In the genomic region with DNA sequence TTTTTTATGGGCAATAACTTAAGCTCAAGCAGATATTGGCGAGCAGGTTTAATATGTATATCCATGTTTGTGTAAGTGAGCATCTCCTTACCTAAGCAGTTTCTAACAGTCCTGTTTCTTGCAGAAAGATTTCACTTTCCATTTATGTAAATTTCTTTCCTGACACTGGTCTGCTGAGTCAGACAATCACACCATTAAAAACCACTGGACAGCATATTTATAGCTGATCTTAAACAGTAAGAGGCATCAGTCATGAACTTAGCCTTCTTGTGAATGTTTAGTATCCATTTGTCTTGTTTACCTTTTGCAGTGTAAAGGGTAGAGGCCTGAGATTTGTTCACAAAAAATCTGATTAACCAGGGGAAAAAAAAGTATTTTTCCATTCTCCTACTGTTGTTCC, we compare ENCODE assay signal across 2 cellular contexts.
TF ChIP-seq lines count a peak whose summit lies in the region.

No MANE protein-coding gene starts in this region.

TF ChIP-seq in HepG2, 621 proteins besides CTCF, POLR2A, EP300 and RAD21 (continued from another document):
- TF ChIP-seq ZBTB21 (CRISPR knock-in tag; IDR thresholded peaks at IDR 0.05) (no peak), AGO1 (IDR thresholded peaks at IDR 0.05; ENCODE audit: low read depth, low read length, poor library complexity, severe bottlenecking) (no peak), ZSCAN12 (CRISPR knock-in tag; IDR thresholded peaks at IDR 0.05) (no peak), MAFF (IDR thresholded peaks at IDR 0.05; ENCODE audit: low read depth, low read length) (peak; percentile 40), MAFK (conservative IDR thresholded peaks at IDR 0.05 in 1 of 2, IDR thresholded peaks at IDR 0.05 in 1 of 2; ENCODE audit: low read length in 2 of 2) (peak in 1 of 2 experiments; percentile 52; a peak in 2 of 4 replicates), AHR (CRISPR knock-in tag; IDR thresholded peaks at IDR 0.05) (no peak)
- TF ChIP-seq, protein P1, sequence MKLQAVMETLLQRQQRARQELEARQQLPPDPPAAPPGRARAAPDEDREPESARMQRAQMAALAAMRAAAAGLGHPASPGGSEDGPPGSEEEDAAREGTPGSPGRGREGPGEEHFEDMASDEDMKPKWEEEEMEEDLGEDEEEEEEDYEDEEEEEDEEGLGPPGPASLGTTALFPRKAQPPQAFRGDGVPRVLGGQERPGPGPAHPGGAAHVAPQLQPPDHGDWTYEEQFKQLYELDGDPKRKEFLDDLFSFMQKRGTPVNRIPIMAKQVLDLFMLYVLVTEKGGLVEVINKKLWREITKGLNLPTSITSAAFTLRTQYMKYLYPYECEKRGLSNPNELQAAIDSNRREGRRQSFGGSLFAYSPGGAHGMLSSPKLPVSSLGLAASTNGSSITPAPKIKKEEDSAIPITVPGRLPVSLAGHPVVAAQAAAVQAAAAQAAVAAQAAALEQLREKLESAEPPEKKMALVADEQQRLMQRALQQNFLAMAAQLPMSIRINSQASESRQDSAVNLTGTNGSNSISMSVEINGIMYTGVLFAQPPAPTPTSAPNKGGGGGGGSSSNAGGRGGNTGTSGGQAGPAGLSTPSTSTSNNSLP (IDR thresholded peaks at IDR 0.05; ENCODE audit: low read depth, low read length): no peak
- TF ChIP-seq, protein P2, sequence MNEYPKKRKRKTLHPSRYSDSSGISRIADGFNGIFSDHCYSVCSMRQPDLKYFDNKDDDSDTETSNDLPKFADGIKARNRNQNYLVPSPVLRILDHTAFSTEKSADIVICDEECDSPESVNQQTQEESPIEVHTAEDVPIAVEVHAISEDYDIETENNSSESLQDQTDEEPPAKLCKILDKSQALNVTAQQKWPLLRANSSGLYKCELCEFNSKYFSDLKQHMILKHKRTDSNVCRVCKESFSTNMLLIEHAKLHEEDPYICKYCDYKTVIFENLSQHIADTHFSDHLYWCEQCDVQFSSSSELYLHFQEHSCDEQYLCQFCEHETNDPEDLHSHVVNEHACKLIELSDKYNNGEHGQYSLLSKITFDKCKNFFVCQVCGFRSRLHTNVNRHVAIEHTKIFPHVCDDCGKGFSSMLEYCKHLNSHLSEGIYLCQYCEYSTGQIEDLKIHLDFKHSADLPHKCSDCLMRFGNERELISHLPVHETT (CRISPR knock-in tag; conservative IDR thresholded peaks at IDR 0.05): no peak

TF ChIP-seq in K562, 482 proteins besides CTCF, POLR2A, EP300 and RAD21:
- TF ChIP-seq, protein P1 (IDR thresholded peaks at IDR 0.05; ENCODE audit: borderline replicate concordance, low read depth, low read length): no peak
- peak; percentile 11 for TF ChIP-seq MEIS2 (IDR thresholded peaks at IDR 0.05; ENCODE audit: partially characterized antibody)
- TF ChIP-seq MAFG (tag; conservative IDR thresholded peaks at IDR 0.05): 0 out of 2 replicates have a peak, but pooled peaks have one; percentile 26
- TF ChIP-seq ZNF316 (IDR thresholded peaks at IDR 0.05): peak; percentile 35; the same call in 1 of the 2 replicates
- peak; percentile 24; the same call in 1 of the 2 replicates for TF ChIP-seq C11orf30 (IDR thresholded peaks at IDR 0.05; ENCODE audit: low read depth)
TF ChIP-seq in K562: peak in this region for 4.
